21 cellular contexts compared by ENCODE assay signal in genomic region chr3:169186596-169186995, GRCh38.
"Had no signal": no experiment of that assay in that cellular context is flagged by ENCODE, and none has a peak within 500 bp of the region (broad histone marks: within the 10 kb centered on the region; RNA-seq: fewer than 3 reads in every experiment).

No MANE protein-coding gene starts in this region.

- H3K27ac Mint-ChIP-seq: naive B cell, nephron had no signal

- H3K9me3 ChIP-seq: stomach, thoracic aorta, transverse colon had no signal

- H3K36me3 Mint-ChIP-seq: naive B cell had no signal

- H3K9me3 Mint-ChIP-seq: nephron had no signal

- H3K36me3 ChIP-seq: stomach, thoracic aorta, transverse colon had no signal

- H3K4me3 Mint-ChIP-seq: naive B cell, nephron had no signal

- DNase-seq: cerebellar nuclear complex; dermis blood vessel endothelial cell; glutamatergic neuron; left colon; left ventricle myocardium superior; mesenchymal stem cell; midbrain; naive B cell; right cardiac atrium; small intestine; stimulated activated CD4-positive, alpha-beta T cell treated with anti-CD3 and anti-CD28 coated beads, Interleukin-12 subunit alpha, Interleukin-12 subunit beta, amount 100 ng/mL, for 4 hours; stimulated activated naive CD4-positive, alpha-beta T cell; stomach; substantia nigra; transverse colon had no signal

- ATAC-seq: left colon, left ventricle myocardium superior, right cardiac atrium had no signal

- H3K27ac ChIP-seq: stomach, thoracic aorta, transverse colon had no signal

- FAIRE-seq: colon, frontal cortex, keratinocyte, small intestine had no signal

- H3K27me3 ChIP-seq: stomach, transverse colon had no signal

- H3K4me3 ChIP-seq: lung, stomach, thoracic aorta, transverse colon had no signal

- H3K4me1 Mint-ChIP-seq: naive B cell, nephron had no signal
